ENCODE assay signal across 1 cellular context in genomic region chr2:194223173-194223670, GRCh38.
TF ChIP-seq lines count a peak whose summit lies in the region.

No MANE protein-coding gene starts in this region.

TF ChIP-seq in SK-N-SH treated with all-trans-retinoic acid at 6 μM for 48 hours, 23 proteins besides CTCF, POLR2A, EP300 and RAD21 (continued from another document):
- TF ChIP-seq, protein P1, sequence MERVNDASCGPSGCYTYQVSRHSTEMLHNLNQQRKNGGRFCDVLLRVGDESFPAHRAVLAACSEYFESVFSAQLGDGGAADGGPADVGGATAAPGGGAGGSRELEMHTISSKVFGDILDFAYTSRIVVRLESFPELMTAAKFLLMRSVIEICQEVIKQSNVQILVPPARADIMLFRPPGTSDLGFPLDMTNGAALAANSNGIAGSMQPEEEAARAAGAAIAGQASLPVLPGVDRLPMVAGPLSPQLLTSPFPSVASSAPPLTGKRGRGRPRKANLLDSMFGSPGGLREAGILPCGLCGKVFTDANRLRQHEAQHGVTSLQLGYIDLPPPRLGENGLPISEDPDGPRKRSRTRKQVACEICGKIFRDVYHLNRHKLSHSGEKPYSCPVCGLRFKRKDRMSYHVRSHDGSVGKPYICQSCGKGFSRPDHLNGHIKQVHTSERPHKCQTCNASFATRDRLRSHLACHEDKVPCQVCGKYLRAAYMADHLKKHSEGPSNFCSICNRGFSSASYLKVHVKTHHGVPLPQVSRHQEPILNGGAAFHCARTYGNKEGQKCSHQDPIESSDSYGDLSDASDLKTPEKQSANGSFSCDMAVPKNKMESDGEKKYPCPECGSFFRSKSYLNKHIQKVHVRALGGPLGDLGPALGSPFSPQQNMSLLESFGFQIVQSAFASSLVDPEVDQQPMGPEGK (CRISPR knock-in tag; IDR thresholded peaks at IDR 0.05; ENCODE audit: borderline replicate concordance): no peak
